8 cellular contexts compared by ENCODE assay signal in the genomic region with DNA sequence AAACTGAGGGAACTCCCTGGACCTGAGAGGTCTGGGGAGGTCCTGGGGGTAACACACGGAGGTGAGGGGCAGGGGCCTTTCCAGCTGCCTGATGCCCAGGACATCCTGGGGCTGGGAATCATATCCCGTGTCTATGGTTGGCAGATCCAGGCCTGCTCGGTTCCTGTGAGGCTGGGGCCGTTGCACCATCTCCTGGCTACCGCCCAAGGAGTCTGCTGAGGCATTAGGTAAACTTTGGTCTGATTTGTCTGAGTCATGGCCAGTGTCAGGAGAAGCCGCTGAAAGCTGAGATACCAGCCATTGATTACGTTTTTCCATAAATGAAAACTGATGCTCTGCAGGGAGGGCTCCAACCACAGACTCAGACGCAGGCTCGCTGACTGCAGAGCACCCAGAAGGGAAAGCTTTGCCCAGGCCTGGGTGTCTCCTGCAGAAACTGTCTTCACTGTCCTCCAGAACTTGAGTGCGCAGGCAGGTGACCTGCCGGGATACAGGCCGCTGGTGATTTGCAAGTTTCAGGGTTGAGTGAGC. TPM values are rescaled to one million over a fixed set of nuclear protein-coding genes. Genes with fewer than 3 reads are reported as not detected.
DNase-seq lines count a peak whose midpoint lies in the region; ATAC-seq and TF ChIP-seq lines count a peak whose summit lies in the region.

No MANE protein-coding gene starts in this region.

- TF ChIP-seq CTCF in WI38 (IDR thresholded peaks at IDR 0.05; ENCODE audit: low read depth, low read length) = no peak
- no peak for TF ChIP-seq CTCF in thoracic aorta (IDR thresholded peaks at IDR 0.05)

- ATAC-seq in thoracic aorta (ENCODE audit: insufficient number of reproducible peaks, low FRiP score, low read depth) (no peak), GM19351 (IDR thresholded peaks at IDR 0.05; ENCODE audit: unreplicated experiment) (no peak), GM18498 (IDR thresholded peaks at IDR 0.05; ENCODE audit: unreplicated experiment) (no peak)

- no peaks in the 10 kb centered on the region for H3K36me3 ChIP-seq in thoracic aorta

- peaks cover 57 to 66% of the 10 kb centered on the region in 2 donors for H3K4me1 ChIP-seq in thoracic aorta (ENCODE audit: control insufficient read depth in 1 of 2, low read depth in 2 of 2)

- H3K4me3 ChIP-seq in WI38 (ENCODE audit: low read depth, low read length) (peak overlapping the region; percentile 25; the same call in 1 of the 2 replicates), thoracic aorta (no peak overlapping the region)

- DNase-seq in HPDE6-E6E7 (ENCODE audit: extremely low spot score) = peak; percentile 90
- DNase-seq in iris pigment epithelial cell (ENCODE audit: low read depth) = peak; percentile 99
- DNase-seq in thoracic aorta (ENCODE audit: low spot score) = peak; percentile 74
- no peak for DNase-seq in Kasumi-1 (lab: John Stamatoyannopoulos, UW)
- DNase-seq in iPS-NIHi11 (ENCODE audit: low spot score) = no peak

- peak overlapping the region; percentile 88 to 91 for H3K27ac ChIP-seq in thoracic aorta

- no peaks in the 10 kb centered on the region for H3K9me3 ChIP-seq in thoracic aorta

- no peaks in the 10 kb centered on the region for H3K27me3 ChIP-seq in thoracic aorta (replicated peaks; ENCODE audit: insufficient read depth)

RNA-seq across cellular contexts. Expression of a gene that starts 14.2 kb away (rescaled TPM):
- total RNA-seq in thoracic aorta = 10 to 100 TPM; 11.8 to 32.2 TPM

Comparison
In these comparisons a context has a peak if more than half of its experiments do, and no peak if none do; other contexts are left out.
1. DNase-seq: peak in HPDE6-E6E7 (single experiment), iris pigment epithelial cell (single experiment) and thoracic aorta (single experiment); none in Kasumi-1 (0 of 2) and iPS-NIHi11 (single experiment).